Comparison of ENCODE assay signal across 27 cellular contexts in the genomic region with DNA sequence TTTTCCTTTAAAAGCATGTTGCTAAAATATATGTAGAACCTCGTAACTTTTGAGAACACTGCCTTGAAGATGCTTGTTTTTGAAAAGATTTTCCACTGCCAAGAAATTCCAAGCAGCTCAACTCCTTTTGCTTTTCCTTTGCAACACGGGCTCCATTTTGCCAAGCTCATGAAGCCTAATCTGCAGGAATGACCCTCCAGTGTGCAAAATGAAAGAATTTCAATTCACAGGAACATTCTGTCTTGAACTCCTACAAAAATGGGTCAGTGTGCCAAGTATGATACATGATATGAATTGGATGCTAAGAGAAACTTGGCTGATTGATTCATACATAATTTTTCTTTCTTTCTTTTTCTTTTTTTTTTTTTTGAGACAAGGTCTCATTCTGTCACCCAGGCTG.
"Had no signal": no experiment of that assay in that cellular context is flagged by ENCODE, and none has a peak within 500 bp of the region (broad histone marks: within the 10 kb centered on the region; RNA-seq: fewer than 3 reads in every experiment).

No MANE protein-coding gene starts in this region.

- FAIRE-seq: endometrium, kidney, small intestine had no signal

- H3K4me3 ChIP-seq: gastroesophageal sphincter, heart left ventricle, hepatocyte, ovary, psoas muscle, suprapubic skin, thyroid gland had no signal

- ATAC-seq: effector memory CD8-positive, alpha-beta T cell; gastroesophageal sphincter; heart left ventricle; left lobe of liver; naive thymus-derived CD4-positive, alpha-beta T cell; psoas muscle; stimulated activated naive CD8-positive, alpha-beta T cell treated with anti-CD3 and anti-CD28 coated beads, Interleukin-15, amount 100 ng/mL, for 72 hours had no signal

- H3K79me2 ChIP-seq: hepatocyte had no signal

- DNase-seq: cortex of kidney; effector memory CD8-positive, alpha-beta T cell; foreskin fibroblast; heart left ventricle; kidney; mammary epithelial cell; mesendoderm; midbrain; naive thymus-derived CD4-positive, alpha-beta T cell; nephron progenitor cell; nucleus accumbens; ovary; posterior cingulate gyrus; psoas muscle; right cardiac atrium; small intestine; stimulated activated CD4-positive, alpha-beta T cell treated with anti-CD3 and anti-CD28 coated beads, Interleukin-1b, Interleukin-23, amount 100 ng/mL, for 48 hours; stimulated activated CD4-positive, alpha-beta T cell treated with anti-CD3 and anti-CD28 coated beads, Interleukin-4, amount 100 ng/mL, for 1 hour; stimulated activated CD8-positive, alpha-beta memory T cell treated with anti-CD3 and anti-CD28 coated beads, Interleukin-4, amount 100 ng/mL, for 48 hours; stimulated activated naive CD4-positive, alpha-beta T cell; stimulated activated naive CD8-positive, alpha-beta T cell treated with anti-CD3 and anti-CD28 coated beads, Interleukin-15, amount 100 ng/mL, for 72 hours; thyroid gland had no signal

- H3K27me3 ChIP-seq: gastroesophageal sphincter, heart left ventricle, hepatocyte, ovary, suprapubic skin, thyroid gland had no signal

- H3K4me1 ChIP-seq: psoas muscle, suprapubic skin, thyroid gland had no signal

- H3K36me3 ChIP-seq: gastroesophageal sphincter, heart left ventricle, ovary, suprapubic skin, thyroid gland had no signal

- H3K27ac ChIP-seq: gastroesophageal sphincter, heart left ventricle, hepatocyte, ovary, psoas muscle, suprapubic skin, thyroid gland had no signal

- H3K4me2 ChIP-seq: hepatocyte had no signal

- H3K9me3 ChIP-seq: gastroesophageal sphincter, heart left ventricle, ovary, psoas muscle, suprapubic skin, thyroid gland had no signal

- H2AFZ ChIP-seq: hepatocyte had no signal
